In genomic region chr12:20576528-20576927, GRCh38 we compare ENCODE assay signal across 27 cellular contexts.
"Had no signal": no experiment of that assay in that cellular context is flagged by ENCODE, and none has a peak within 500 bp of the region (broad histone marks: within the 10 kb centered on the region; RNA-seq: fewer than 3 reads in every experiment).

No MANE protein-coding gene starts in this region.

- ATAC-seq: stimulated activated effector memory CD8-positive, alpha-beta T cell treated with anti-CD3 and anti-CD28 coated beads, Interleukin-12 subunit alpha, Interleukin-12 subunit beta, amount 100 ng/mL, for 72 hours; stimulated activated memory B cell treated with anti-CD40 and anti-IgM and Interleukin-4, amounts not matched to agents 10 μg/mL and 1 μg/mL and 100 μg/mL, for 72 hours; stimulated activated naive B cell treated with anti-CD40 and anti-IgM and Interleukin-4, amounts not matched to agents 10 μg/mL and 1 μg/mL and 100 μg/mL, for 72 hours; stimulated activated naive CD8-positive, alpha-beta T cell treated with anti-CD3 and anti-CD28 coated beads, Interleukin-15, amount 100 ng/mL, for 72 hours; stimulated activated naive CD8-positive, alpha-beta T cell treated with anti-CD3 and anti-CD28 coated beads, Interleukin-15, Interleukin-2, amounts not matched to agents 100 U/mL and 50 U/mL, for 24 hours; upper lobe of right lung had no signal

- H3K4me3 ChIP-seq: stomach, suprapubic skin, testis, thoracic aorta, thyroid gland, tibial artery, tibial nerve, transverse colon, upper lobe of left lung, upper lobe of right lung, uterus, vagina had no signal

- H3K36me3 ChIP-seq: stomach, suprapubic skin, thoracic aorta, thyroid gland, tibial artery, tibial nerve, transverse colon, upper lobe of left lung, upper lobe of right lung, uterus, vagina had no signal

- H3K9me3 ChIP-seq: stomach, suprapubic skin, testis, thoracic aorta, thyroid gland, tibial artery, tibial nerve, transverse colon, upper lobe of left lung, upper lobe of right lung, uterus, vagina had no signal

- DNase-seq: stimulated activated CD4-positive, alpha-beta T cell treated with anti-CD3 and anti-CD28 coated beads, Interleukin-2, amount 100 ng/mL, for 48 hours; stimulated activated CD4-positive, alpha-beta T cell treated with anti-CD3 and anti-CD28 coated beads, Interleukin-4, amount 100 ng/mL, for 1 hour; stimulated activated CD4-positive, alpha-beta T cell treated with anti-CD3 and anti-CD28 coated beads, Interleukin-4, amount 100 ng/mL, for 24 hours; stimulated activated CD4-positive, alpha-beta T cell treated with anti-CD3 and anti-CD28 coated beads, Interleukin-4, amount 100 ng/mL, for 4 hours; stimulated activated CD8-positive, alpha-beta memory T cell treated with anti-CD3 and anti-CD28 coated beads, Interleukin-4, amount 100 ng/mL, for 48 hours; stimulated activated naive B cell treated with anti-CD40 and anti-IgM and Interleukin-4, amounts not matched to agents 10 μg/mL and 1 μg/mL and 100 μg/mL, for 72 hours; stimulated activated naive CD4-positive, alpha-beta T cell; stimulated activated naive CD4-positive, alpha-beta T cell treated with Interleukin-2 at 50 U/mL for 16 hours; stimulated activated naive CD8-positive, alpha-beta T cell treated with anti-CD3 and anti-CD28 coated beads, Interleukin-15, amount 100 ng/mL, for 72 hours; stimulated activated naive CD8-positive, alpha-beta T cell treated with anti-CD3 and anti-CD28 coated beads, Interleukin-15, Interleukin-2, amounts not matched to agents 100 U/mL and 50 U/mL, for 24 hours; stomach; substantia nigra; testis; thyroid gland; tibial artery; transverse colon; trophoblast cell; upper lobe of left lung; upper lobe of right lung; uterus had no signal

- H3K27me3 ChIP-seq: stomach, suprapubic skin, testis, thyroid gland, tibial artery, tibial nerve, transverse colon, upper lobe of left lung, upper lobe of right lung, uterus, vagina had no signal

- H3K4me1 ChIP-seq: stomach, suprapubic skin, testis, thyroid gland, tibial nerve, transverse colon, upper lobe of left lung, upper lobe of right lung, uterus, vagina had no signal

- H3K27ac ChIP-seq: stomach, suprapubic skin, testis, thoracic aorta, thyroid gland, tibial artery, tibial nerve, upper lobe of left lung, upper lobe of right lung, uterus, vagina had no signal

- FAIRE-seq: urothelium cell line had no signal
